In genomic region chr10:10663587-10663986, GRCh38 we compare ENCODE assay signal across 14 cellular contexts.
"Had no signal": no experiment of that assay in that cellular context is flagged by ENCODE, and none has a peak within 500 bp of the region (broad histone marks: within the 10 kb centered on the region; RNA-seq: fewer than 3 reads in every experiment).

No MANE protein-coding gene starts in this region.

- H3K9me3 ChIP-seq: gastrocnemius medialis, thoracic aorta had no signal

- H3K36me3 ChIP-seq: gastrocnemius medialis, thoracic aorta had no signal

- H3K4me1 ChIP-seq: gastrocnemius medialis had no signal

- H3K36me3 Mint-ChIP-seq: activated naive CD4-positive, alpha-beta T cell treated with anti-CD3 and anti-CD28 coated beads, Interleukin-2, amount 50 U/mL, for 72 hours had no signal

- DNase-seq: activated effector memory CD4-positive, alpha-beta T cell treated with Interleukin-2 at 50 U/mL for 16 hours; activated T-cell treated with anti-CD3 and anti-CD28 coated beads, Interleukin-2, amount 50 U/mL, for 24 hours; gastrocnemius medialis; kidney glomerular epithelial cell; mammary epithelial cell; stimulated activated CD4-positive, alpha-beta T cell treated with anti-CD3 and anti-CD28 coated beads, Interleukin-15, amount 100 ng/mL, for 24 hours; stimulated activated CD4-positive, alpha-beta T cell treated with anti-CD3 and anti-CD28 coated beads, Interleukin-4, amount 100 ng/mL, for 4 hours; stimulated activated naive CD8-positive, alpha-beta T cell treated with anti-CD3 and anti-CD28 coated beads, Interleukin-15, amount 100 ng/mL, for 72 hours; SW 1271 had no signal

- H3K4me3 Mint-ChIP-seq: activated T-cell treated with anti-CD3 and anti-CD28 coated beads, Interleukin-2, amount 50 U/mL, for 24 hours; nephron; stimulated activated naive CD8-positive, alpha-beta T cell treated with anti-CD3 and anti-CD28 coated beads, Interleukin-15, amount 100 ng/mL, for 72 hours had no signal

- H3K27ac ChIP-seq: gastrocnemius medialis, hepatocyte, thoracic aorta had no signal

- H3K9me3 Mint-ChIP-seq: activated T-cell treated with anti-CD3 and anti-CD28 coated beads, Interleukin-2, amount 50 U/mL, for 24 hours had no signal

- H3K4me3 ChIP-seq: gastrocnemius medialis, hepatocyte, thoracic aorta had no signal

- H3K4me1 Mint-ChIP-seq: stimulated activated naive CD8-positive, alpha-beta T cell treated with anti-CD3 and anti-CD28 coated beads, Interleukin-15, amount 100 ng/mL, for 72 hours had no signal

- ATAC-seq: activated CD4-positive, CD25-positive, alpha-beta regulatory T cell treated with anti-CD3 and anti-CD28 coated beads, Interleukin-2, amount 50 U/mL, for 24 hours; activated naive CD4-positive, alpha-beta T cell treated with anti-CD3 and anti-CD28 coated beads, Interleukin-2, amount 50 U/mL, for 72 hours; stimulated activated naive CD8-positive, alpha-beta T cell treated with anti-CD3 and anti-CD28 coated beads, Interleukin-15, amount 100 ng/mL, for 72 hours had no signal

- H3K27ac Mint-ChIP-seq: activated naive CD4-positive, alpha-beta T cell treated with anti-CD3 and anti-CD28 coated beads, Interleukin-2, amount 50 U/mL, for 72 hours; activated T-cell treated with anti-CD3 and anti-CD28 coated beads, Interleukin-2, amount 50 U/mL, for 24 hours; nephron; stimulated activated naive CD8-positive, alpha-beta T cell treated with anti-CD3 and anti-CD28 coated beads, Interleukin-15, amount 100 ng/mL, for 72 hours had no signal

- H3K27me3 ChIP-seq: gastrocnemius medialis, hepatocyte had no signal
